Comparison of ENCODE assay signal across 9 cellular contexts in genomic region chr2:233857511-233858118, GRCh38. TPM values are rescaled to one million over a fixed set of nuclear protein-coding genes. Genes with fewer than 3 reads are reported as not detected.
A peak's percentile ranks its signal among the peaks of the same experiment; 100 is the strongest.
DNase-seq lines count a peak whose midpoint lies in the region; ATAC-seq, FAIRE-seq and TF ChIP-seq lines count a peak whose summit lies in the region.
"Had no signal": no experiment of that assay in that cellular context is flagged by ENCODE, and none has a peak within 500 bp of the region (broad histone marks: within the 10 kb centered on the region; RNA-seq: fewer than 3 reads in every experiment).

No MANE protein-coding gene starts in this region.

- TF ChIP-seq RAD21 in A549 (conservative IDR thresholded peaks at IDR 0.05 in 1 of 2, IDR thresholded peaks at IDR 0.05 in 1 of 2): peak; percentile 91 to 92

- 1% methylated on average over 9 of the region's 9 CpGs for WGBS in A549 (ENCODE audit: missing lambda C conversion rate)
- WGBS in mesendoderm (ENCODE audit: extremely low coverage, insufficient coverage, low lambda C conversion rate): no CpG with 5 or more reads among the region's 9 CpGs

- H3K36me3 ChIP-seq in mesendoderm (ENCODE audit: control insufficient read depth, insufficient read depth, low read length): no peaks in the 10 kb centered on the region
- no peaks in the 10 kb centered on the region for H3K36me3 ChIP-seq in upper lobe of right lung

- H4K8ac ChIP-seq in mesendoderm (ENCODE audit: low read depth, low read length): no peak overlapping the region

- H2BK15ac ChIP-seq in mesendoderm (replicated peaks; ENCODE audit: low read depth): no peak overlapping the region

- no peak overlapping the region for H2AK5ac ChIP-seq in mesendoderm (ENCODE audit: low read length)

- TF ChIP-seq CTCF in A549 (IDR thresholded peaks at IDR 0.05): peak; percentile 91
- TF ChIP-seq CTCF in upper lobe of right lung (IDR thresholded peaks at IDR 0.05): peak; percentile 68

- H3K27me3 ChIP-seq in mesendoderm (ENCODE audit: insufficient read depth, low read length, poor library complexity) (no peaks in the 10 kb centered on the region), upper lobe of right lung (no peaks in the 10 kb centered on the region)

- peak in 1 of 2 experiments; percentile 13; a peak in 1 of 5 replicates for TF ChIP-seq EP300 in A549 (IDR thresholded peaks at IDR 0.05)

- TF ChIP-seq POLR2A in A549 (IDR thresholded peaks at IDR 0.05; ENCODE audit: low read length): no peak

- POLR2A ChIA-PET in A549 (lab: Yijun Ruan, JAX): interaction anchor here (0.9 to 1.5 kb wide), 6 partner anchors 10 to 688 kb away, joined by 3 to 6 read pairs (median 4); partner anchors contain the start of genes ARL4C and MSL3B

- no peak overlapping the region for H3K4ac ChIP-seq in mesendoderm (ENCODE audit: low read depth, low read length)

- no peak overlapping the region for H2BK5ac ChIP-seq in mesendoderm (ENCODE audit: low read length)

- H3K27ac ChIP-seq in A549: peak overlapping the region; percentile 81 to 97
- no peak overlapping the region for H3K27ac ChIP-seq in mesendoderm (ENCODE audit: low read depth, low read length)
- no peak overlapping the region for H3K27ac ChIP-seq in upper lobe of right lung

- H3K56ac ChIP-seq in mesendoderm (ENCODE audit: low read length): no peak overlapping the region

- H3K4me3 ChIP-seq in A549 (no peak overlapping the region), mesendoderm (ENCODE audit: low read length) (no peak overlapping the region), upper lobe of right lung (no peak overlapping the region)

- no peak overlapping the region for H3K9ac ChIP-seq in mesendoderm (ENCODE audit: low read length)

- H3K23ac ChIP-seq in mesendoderm (ENCODE audit: low read length): no peak overlapping the region

- CTCF ChIA-PET in A549 (lab: Yijun Ruan, JAX): interaction anchor here (0.6 to 5.2 kb wide), 69 partner anchors 9 to 1263 kb away, joined by 3 to 42 read pairs (median 4); partner anchors contain the start of genes MSL3B and TRPM8

- no peaks in the 10 kb centered on the region for H3K9me3 Mint-ChIP-seq in activated naive CD8-positive, alpha-beta T cell treated with anti-CD3 and anti-CD28 coated beads, Interleukin-2, amount 50 U/mL, for 24 hours

- peaks cover 14% of the 10 kb centered on the region for H3K36me3 Mint-ChIP-seq in activated naive CD8-positive, alpha-beta T cell treated with anti-CD3 and anti-CD28 coated beads, Interleukin-2, amount 50 U/mL, for 24 hours (ENCODE audit: low read depth)

- no peak overlapping the region for H3K27ac Mint-ChIP-seq in activated naive CD8-positive, alpha-beta T cell treated with anti-CD3 and anti-CD28 coated beads, Interleukin-2, amount 50 U/mL, for 24 hours

- H3K79me2 ChIP-seq in mesendoderm (ENCODE audit: control insufficient read depth, insufficient read depth, low read length): peaks cover 16% of the 10 kb centered on the region

- peaks cover 27% of the 10 kb centered on the region for H3K4me1 ChIP-seq in A549
- peaks cover 4% of the 10 kb centered on the region for H3K4me1 ChIP-seq in mesendoderm (ENCODE audit: control insufficient read depth, low read depth, low read length)
- peaks cover 3% of the 10 kb centered on the region for H3K4me1 ChIP-seq in upper lobe of right lung

- no peak overlapping the region for H4K5ac ChIP-seq in mesendoderm (ENCODE audit: low read length)

- peaks cover 3% of the 10 kb centered on the region for H3K79me1 ChIP-seq in mesendoderm (ENCODE audit: low read length)

- H3K9me3 ChIP-seq in A549 (no peaks in the 10 kb centered on the region), upper lobe of right lung (no peaks in the 10 kb centered on the region)

- ATAC-seq in A549 (peak; percentile 47 to 63), upper lobe of right lung (peak; percentile 50)
- no peak for ATAC-seq in activated naive CD8-positive, alpha-beta T cell treated with anti-CD3 and anti-CD28 coated beads, Interleukin-2, amount 50 U/mL, for 24 hours

- in situ Hi-C loops in SK-MEL-5 (cut with HindIII; ENCODE audit: low pct_unique_long_range_greater_than_20kb, low sequenced_read_pairs): no loop called here

- no peak overlapping the region for H3K4me3 Mint-ChIP-seq in activated naive CD8-positive, alpha-beta T cell treated with anti-CD3 and anti-CD28 coated beads, Interleukin-2, amount 50 U/mL, for 24 hours

- H3K27me3 Mint-ChIP-seq in activated naive CD8-positive, alpha-beta T cell treated with anti-CD3 and anti-CD28 coated beads, Interleukin-2, amount 50 U/mL, for 24 hours: no peaks in the 10 kb centered on the region

- H2BK120ac ChIP-seq in mesendoderm (ENCODE audit: low read depth, low read length): no peak overlapping the region

- no peak overlapping the region for H3K18ac ChIP-seq in mesendoderm (ENCODE audit: low read length)

- intact Hi-C loops in upper lobe of right lung (cut with DNase I): no loop called here

- peak; percentile 69 to 96 for DNase-seq in A549 (ENCODE audit: low read depth in 1 of 2, low spot score in 1 of 2)
- peak; percentile 79 for DNase-seq in H4 (ENCODE audit: low spot score)
- peak; percentile 69 for DNase-seq in SK-MEL-5 (ENCODE audit: low read depth, low spot score)
- DNase-seq in activated naive CD8-positive, alpha-beta T cell treated with anti-CD3 and anti-CD28 coated beads, Interleukin-2, amount 50 U/mL, for 24 hours: peak; percentile 73
- DNase-seq in mesendoderm: peak; percentile 64
- DNase-seq in upper lobe of right lung: peak; percentile 72
- DNase-seq in NCI-H128 (lab: John Stamatoyannopoulos, UW; ENCODE audit: unreplicated experiment): no peak
- DNase-seq in DMS79 treated with DMSO at 0.1 percent for 48 hours (lab: John Stamatoyannopoulos, UW): no peak

- peaks cover 26% of the 10 kb centered on the region for H3K4me1 Mint-ChIP-seq in activated naive CD8-positive, alpha-beta T cell treated with anti-CD3 and anti-CD28 coated beads, Interleukin-2, amount 50 U/mL, for 24 hours

- peak overlapping the region; percentile 72 for H3K4me2 ChIP-seq in A549
- H3K4me2 ChIP-seq in mesendoderm (ENCODE audit: low read length): no peak overlapping the region

- no peak for FAIRE-seq in A549 (lab: Jason Lieb, UNC)

TF ChIP-seq in A549, 52 proteins besides CTCF, POLR2A, EP300 and RAD21 (continues in another document):
- TF ChIP-seq RARB (CRISPR knock-in tag; IDR thresholded peaks at IDR 0.05) (0 out of 2 replicates have a peak, but pooled peaks have one; percentile 45), FOSL2 (IDR thresholded peaks at IDR 0.05) (no peak), FOSL2 (CRISPR knock-in tag; IDR thresholded peaks at IDR 0.05) (peak; percentile 2; the same call in 1 of the 2 replicates), KDM5A (IDR thresholded peaks at IDR 0.05) (peak; percentile 20; the same call in 1 of the 2 replicates), MAFK (IDR thresholded peaks at IDR 0.05; ENCODE audit: partially characterized antibody) (peak; percentile 97), HOXB5 (CRISPR knock-in tag; IDR thresholded peaks at IDR 0.05) (peak; percentile 73; the same call in 1 of the 2 replicates), SMC3 (IDR thresholded peaks at IDR 0.05) (peak; percentile 77)
- TF ChIP-seq, protein P1, sequence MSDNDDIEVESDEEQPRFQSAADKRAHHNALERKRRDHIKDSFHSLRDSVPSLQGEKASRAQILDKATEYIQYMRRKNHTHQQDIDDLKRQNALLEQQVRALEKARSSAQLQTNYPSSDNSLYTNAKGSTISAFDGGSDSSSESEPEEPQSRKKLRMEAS (IDR thresholded peaks at IDR 0.05): 0 out of 2 replicates have a peak, but pooled peaks have one; percentile 35
- TF ChIP-seq, protein P2, sequence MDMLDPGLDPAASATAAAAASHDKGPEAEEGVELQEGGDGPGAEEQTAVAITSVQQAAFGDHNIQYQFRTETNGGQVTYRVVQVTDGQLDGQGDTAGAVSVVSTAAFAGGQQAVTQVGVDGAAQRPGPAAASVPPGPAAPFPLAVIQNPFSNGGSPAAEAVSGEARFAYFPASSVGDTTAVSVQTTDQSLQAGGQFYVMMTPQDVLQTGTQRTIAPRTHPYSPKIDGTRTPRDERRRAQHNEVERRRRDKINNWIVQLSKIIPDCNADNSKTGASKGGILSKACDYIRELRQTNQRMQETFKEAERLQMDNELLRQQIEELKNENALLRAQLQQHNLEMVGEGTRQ (IDR thresholded peaks at IDR 0.05): peak; percentile 2; the same call in 1 of the 2 replicates
- TF ChIP-seq, protein P3, sequence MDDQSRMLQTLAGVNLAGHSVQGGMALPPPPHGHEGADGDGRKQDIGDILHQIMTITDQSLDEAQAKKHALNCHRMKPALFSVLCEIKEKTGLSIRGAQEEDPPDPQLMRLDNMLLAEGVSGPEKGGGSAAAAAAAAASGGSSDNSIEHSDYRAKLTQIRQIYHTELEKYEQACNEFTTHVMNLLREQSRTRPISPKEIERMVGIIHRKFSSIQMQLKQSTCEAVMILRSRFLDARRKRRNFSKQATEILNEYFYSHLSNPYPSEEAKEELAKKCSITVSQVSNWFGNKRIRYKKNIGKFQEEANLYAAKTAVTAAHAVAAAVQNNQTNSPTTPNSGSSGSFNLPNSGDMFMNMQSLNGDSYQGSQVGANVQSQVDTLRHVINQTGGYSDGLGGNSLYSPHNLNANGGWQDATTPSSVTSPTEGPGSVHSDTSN (IDR thresholded peaks at IDR 0.05): 0 out of 2 replicates have a peak, but pooled peaks have one; percentile 21

RNA-seq across cellular contexts. Expression of gene HJURP, which starts 3.3 kb away (rescaled TPM):
- polyA plus RNA-seq in A549 (2011; rRNA removed): 111 and 119 TPM in 2 replicates
- 118 and 128 TPM in 2 replicates for polyA plus RNA-seq in A549 (2012; cell fraction: cytosol; rRNA removed)
- 310 and 320 TPM in 2 replicates for polyA plus RNA-seq in A549 (2012; cell fraction: nucleus; rRNA removed)
- polyA plus RNA-seq in A549 (2017; fragmentation: RNase III; extraction: RNeasy Plus Mini Kit Qiagen cat#74134 plus additional on column Dnase treatment): 102 to 109 TPM (median 103 TPM) in 3 replicates
- polyA minus RNA-seq in A549 (2011; rRNA and poly(A)+ RNA removed): 230 and 268 TPM in 2 replicates
- total RNA-seq in H4 (2014; rRNA removed; shearing (Covaris generic)): 83.4 and 105 TPM in 2 replicates
- total RNA-seq in SK-MEL-5 (2014; rRNA removed; shearing (Covaris generic)): 21.7 and 25.0 TPM in 2 replicates
- polyA plus RNA-seq in SK-MEL-5 (2015; cell fraction: cytosol; rRNA removed): 34.7 and 34.8 TPM in 2 replicates
- polyA plus RNA-seq in SK-MEL-5 (2015; cell fraction: nucleus; rRNA removed): 206 and 259 TPM in 2 replicates
- polyA plus RNA-seq in mesendoderm (2013, experiment 1 of 2): 38.8 TPM
- 39.4 TPM for polyA plus RNA-seq in mesendoderm (2013, experiment 2 of 2)
- 1.2 TPM for total RNA-seq in upper lobe of right lung

RNA-seq across cellular contexts. Expression of gene TRPM8, which starts 59.6 kb away (rescaled TPM):
- polyA plus RNA-seq in A549 (2011; rRNA removed) (0.90 and 0.97 TPM in 2 replicates), A549 (2017; fragmentation: RNase III; extraction: RNeasy Plus Mini Kit Qiagen cat#74134 plus additional on column Dnase treatment) (0.09 to 0.25 TPM (median 0.24 TPM) in 3 replicates)
- polyA plus RNA-seq in A549 (2012; cell fraction: cytosol; rRNA removed): 0.34 and 0.69 TPM in 2 replicates
- polyA plus RNA-seq in A549 (2012; cell fraction: nucleus; rRNA removed): 0.15 and 0.43 TPM in 2 replicates
- polyA minus RNA-seq in A549 (2011; rRNA and poly(A)+ RNA removed): 0.58 and 4.4 TPM in 2 replicates
- 1.3 and 7.6 TPM in 2 replicates for total RNA-seq in H4 (2014; rRNA removed; shearing (Covaris generic))
- total RNA-seq in SK-MEL-5 (2014; rRNA removed; shearing (Covaris generic)): 28.7 and 32.7 TPM in 2 replicates
- 53.2 and 74.4 TPM in 2 replicates for polyA plus RNA-seq in SK-MEL-5 (2015; cell fraction: cytosol; rRNA removed)
- 220 and 236 TPM in 2 replicates for polyA plus RNA-seq in SK-MEL-5 (2015; cell fraction: nucleus; rRNA removed)
- 0.11 TPM for polyA plus RNA-seq in mesendoderm (2013, experiment 1 of 2)
- 0.06 TPM for polyA plus RNA-seq in mesendoderm (2013, experiment 2 of 2)
- total RNA-seq in upper lobe of right lung: not detected
- total RNA-seq: urinary bladder had no signal

Comparison
In these comparisons a context has a peak if more than half of its experiments do, and no peak if none do; other contexts are left out.
1. DNase-seq: peak in A549 (2 of 2), H4 (single experiment), SK-MEL-5 (single experiment), activated naive CD8-positive, alpha-beta T cell treated with anti-CD3 and anti-CD28 coated beads, Interleukin-2, amount 50 U/mL, for 24 hours (single experiment), mesendoderm (single experiment) and upper lobe of right lung (single experiment); none in NCI-H128 (single experiment) and DMS79 treated with DMSO at 0.1 percent for 48 hours (single experiment).
2. H3K27ac ChIP-seq: peak in A549 (2 of 2); none in mesendoderm (single experiment) and upper lobe of right lung (single experiment).
3. RNA of gene HJURP, which starts 3.3 kb away (total RNA-seq): 83.4 to 105 TPM in H4 and 21.7 to 25.0 TPM in SK-MEL-5; 1.2 TPM in upper lobe of right lung (single experiment); every median in the first group is over 10 times any median in the second.